In the genomic region with DNA sequence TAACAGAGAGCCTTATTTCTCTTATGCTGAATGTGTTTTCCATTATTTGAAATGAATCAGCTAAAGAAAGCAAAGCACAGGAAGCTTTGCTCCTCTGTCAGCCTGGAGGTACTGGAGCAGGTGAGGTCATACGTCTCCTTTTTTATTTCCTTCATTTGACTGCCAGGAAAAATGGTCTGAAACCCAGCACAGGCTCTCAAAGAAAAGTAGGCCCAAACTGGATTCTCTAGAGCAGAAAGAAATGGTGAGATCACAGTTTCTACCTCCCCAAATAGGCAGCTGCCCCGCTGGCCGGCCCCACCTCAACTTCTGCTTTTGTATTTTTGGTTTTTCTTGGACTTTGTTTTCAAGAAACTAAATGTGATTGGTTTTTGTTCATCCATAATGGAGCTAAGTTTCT, we compare ENCODE assay signal across 9 cellular contexts.
A peak's percentile ranks its signal among the peaks of the same experiment; 100 is the strongest.
DNase-seq lines count a peak whose midpoint lies in the region; ATAC-seq and TF ChIP-seq lines count a peak whose summit lies in the region.
"Had no signal": no experiment of that assay in that cellular context is flagged by ENCODE, and none has a peak within 500 bp of the region (broad histone marks: within the 10 kb centered on the region; RNA-seq: fewer than 3 reads in every experiment).

No MANE protein-coding gene starts in this region.

- peak overlapping the region; percentile 37 for H3K27ac Mint-ChIP-seq in endodermal cell

- peaks cover 5% of the 10 kb centered on the region for H3K9me3 Mint-ChIP-seq in endodermal cell

- DNase-seq in endodermal cell (peak; percentile 8), HUDEP-2 (lab: John Stamatoyannopoulos, UW; ENCODE audit: unreplicated experiment in 76 of 76) (no peak), NCI-H1694 (lab: John Stamatoyannopoulos, UW) (no peak), hepatic stellate cell (ENCODE audit: low spot score) (no peak), HuH-7.5 (ENCODE audit: low spot score) (no peak)
- DNase-seq: IMR-90 had no signal

- peak overlapping the region; percentile 13 for H3K4me2 ChIP-seq in Loucy (ENCODE audit: low read depth, low read length, poor library complexity, severe bottlenecking)

- H4K20me1 ChIP-seq in Loucy (ENCODE audit: insufficient read depth, low read length, poor library complexity, severe bottlenecking) = no peaks in the 10 kb centered on the region

- no peaks in the 10 kb centered on the region for H3K79me2 ChIP-seq in Loucy (ENCODE audit: insufficient read depth, low read length)

- WGBS in endodermal cell (ENCODE audit: insufficient coverage in 1 of 2, insufficient read length in 1 of 2), 2 experiments = 93% methylated on average over 3 of the region's 3 CpGs; no CpG with 5 or more reads in 1 of the 2 experiments

- H3K4me3 ChIP-seq in Loucy (ENCODE audit: low read length, poor library complexity, severe bottlenecking) = no peak overlapping the region
- H3K4me3 ChIP-seq in endodermal cell (ENCODE audit: low read length) = no peak overlapping the region

- no peaks in the 10 kb centered on the region for H3K27me3 Mint-ChIP-seq in endodermal cell (ENCODE audit: insufficient read depth)

- TF ChIP-seq CTCF in Loucy (conservative IDR thresholded peaks at IDR 0.05; ENCODE audit: low read length) (no peak), endodermal cell (conservative IDR thresholded peaks at IDR 0.05) (no peak)

- no peaks in the 10 kb centered on the region for H3K4me1 Mint-ChIP-seq in endodermal cell

- H3K4me1 ChIP-seq in Loucy (ENCODE audit: insufficient read depth, low read length, poor library complexity, severe bottlenecking) (peaks cover 20% of the 10 kb centered on the region), endodermal cell (ENCODE audit: control insufficient read depth, insufficient read depth, low read length) (no peaks in the 10 kb centered on the region)

- H2AFZ ChIP-seq in Loucy (ENCODE audit: low read length) = no peak overlapping the region

- H3K36me3 ChIP-seq in Loucy (ENCODE audit: insufficient read depth, low read length) (peaks cover 33% of the 10 kb centered on the region; the same call in 1 of the 2 replicates), endodermal cell (ENCODE audit: control insufficient read depth, insufficient read depth, low read length) (peaks cover 60% of the 10 kb centered on the region)

- H3K27me3 ChIP-seq in Loucy (ENCODE audit: insufficient read depth, low read length, poor library complexity, severe bottlenecking) = no peaks in the 10 kb centered on the region
- no peaks in the 10 kb centered on the region for H3K27me3 ChIP-seq in endodermal cell (ENCODE audit: control insufficient read depth, insufficient read depth, low read length, poor library complexity, severe bottlenecking)

- ATAC-seq in GM18511 (IDR thresholded peaks at IDR 0.05; ENCODE audit: unreplicated experiment) (peak; percentile 74), GM21576 (IDR thresholded peaks at IDR 0.05; ENCODE audit: unreplicated experiment) (peak; percentile 61)

- no peaks in the 10 kb centered on the region for H3K9me3 ChIP-seq in Loucy (ENCODE audit: insufficient read depth, low read depth, low read length)
- H3K9me3 ChIP-seq in endodermal cell (ENCODE audit: control insufficient read depth, low read length) = no peaks in the 10 kb centered on the region

- no peaks in the 10 kb centered on the region for H3K9me2 ChIP-seq in Loucy (replicated peaks; ENCODE audit: low read depth, low read length)

- no peak overlapping the region for H3K4me3 Mint-ChIP-seq in endodermal cell

- 0 out of 2 replicates have a peak, but pooled peaks cover 3% of the 10 kb centered on the region for H3F3A ChIP-seq in Loucy (ENCODE audit: low read depth)

- no peak overlapping the region for H3K27ac ChIP-seq in endodermal cell (ENCODE audit: low read depth, low read length)

- peaks cover 75% of the 10 kb centered on the region for H3K36me3 Mint-ChIP-seq in endodermal cell (ENCODE audit: low read depth)

- H3K9ac ChIP-seq in Loucy (ENCODE audit: low read depth, low read length, poor library complexity, severe bottlenecking) (no peak overlapping the region), endodermal cell (ENCODE audit: extremely low read depth, low read length, poor library complexity, severe bottlenecking) (no peak overlapping the region)
